In genomic region chr16:82761858-82762257, GRCh38 we compare ENCODE assay signal across 11 cellular contexts.
A peak's percentile ranks its signal among the peaks of the same experiment; 100 is the strongest.
DNase-seq lines count a peak whose midpoint lies in the region; ATAC-seq, FAIRE-seq and TF ChIP-seq lines count a peak whose summit lies in the region.
"Had no signal": no experiment of that assay in that cellular context is flagged by ENCODE, and none has a peak within 500 bp of the region (broad histone marks: within the 10 kb centered on the region; RNA-seq: fewer than 3 reads in every experiment).

No MANE protein-coding gene starts in this region.

- no peaks in the 10 kb centered on the region for H3K9me3 Mint-ChIP-seq in immature natural killer cell
- H3K9me3 Mint-ChIP-seq in stimulated activated memory B cell treated with anti-CD40 and anti-IgM and Interleukin-4, amounts not matched to agents 10 μg/mL and 1 μg/mL and 100 μg/mL, for 72 hours, result no peaks in the 10 kb centered on the region

- intact Hi-C loops in ascending aorta (cut with DNase I), result loop anchor here (5.0 kb wide), 2 partner anchors 255 to 630 kb away; no protein-coding TSS in a partner anchor

- H3K27ac Mint-ChIP-seq in immature natural killer cell, result peak overlapping the region in 1 of 6 donors; percentile 58
- H3K27ac Mint-ChIP-seq in stimulated activated memory B cell treated with anti-CD40 and anti-IgM and Interleukin-4, amounts not matched to agents 10 μg/mL and 1 μg/mL and 100 μg/mL, for 72 hours, result no peak overlapping the region
- H3K27ac Mint-ChIP-seq: H9 had no signal

- H3K4me3 Mint-ChIP-seq in immature natural killer cell, result peak overlapping the region; percentile 20 to 65 (median 55)
- peak overlapping the region; percentile 49 for H3K4me3 Mint-ChIP-seq in stimulated activated memory B cell treated with anti-CD40 and anti-IgM and Interleukin-4, amounts not matched to agents 10 μg/mL and 1 μg/mL and 100 μg/mL, for 72 hours
- H3K4me3 Mint-ChIP-seq: H9 had no signal

- peaks cover 15 to 24% of the 10 kb centered on the region in 2 donors for H3K4me1 Mint-ChIP-seq in immature natural killer cell
- H3K4me1 Mint-ChIP-seq in stimulated activated memory B cell treated with anti-CD40 and anti-IgM and Interleukin-4, amounts not matched to agents 10 μg/mL and 1 μg/mL and 100 μg/mL, for 72 hours, result peaks cover 29% of the 10 kb centered on the region

- TF ChIP-seq EP300 in upper lobe of left lung (IDR thresholded peaks at IDR 0.05), result no peak

- H3K27me3 ChIP-seq in ascending aorta (no peaks in the 10 kb centered on the region), upper lobe of left lung (no peaks in the 10 kb centered on the region)

- H3K9me3 ChIP-seq in ascending aorta (no peaks in the 10 kb centered on the region), upper lobe of left lung (no peaks in the 10 kb centered on the region)

- no peaks in the 10 kb centered on the region for H3K36me3 Mint-ChIP-seq in immature natural killer cell
- H3K36me3 Mint-ChIP-seq in stimulated activated memory B cell treated with anti-CD40 and anti-IgM and Interleukin-4, amounts not matched to agents 10 μg/mL and 1 μg/mL and 100 μg/mL, for 72 hours, result no peaks in the 10 kb centered on the region

- peak; percentile 5 to 55 (median 11) for DNase-seq in NCI-H1417 (lab: John Stamatoyannopoulos, UW)
- no peak for DNase-seq in NCI-H1417 treated with DMSO at 0.1 percent for 48 hours (lab: John Stamatoyannopoulos, UW)
- no peak for DNase-seq in ascending aorta (ENCODE audit: low spot score in 2 of 2)
- no peak for DNase-seq in immature natural killer cell
- DNase-seq in AG08396 (ENCODE audit: low spot score), result no peak
- DNase-seq in upper lobe of left lung, result no peak
- DNase-seq in D721Med (ENCODE audit: insufficient read length, low spot score), result no peak
- DNase-seq: activated CD4-positive, alpha-beta T cell treated with anti-CD3 and anti-CD28 coated beads, Interleukin-2, amount 50 U/mL, for 1 hour; H9; stimulated activated CD4-positive, alpha-beta T cell treated with anti-CD3 and anti-CD28 coated beads, Interleukin-4, amount 100 ng/mL, for 4 hours had no signal

- TF ChIP-seq POLR2A in upper lobe of left lung (IDR thresholded peaks at IDR 0.05), result no peak

- peaks cover under 1 to 4% (median 4%) of the 10 kb centered on the region in 3 donors for H3K27me3 Mint-ChIP-seq in immature natural killer cell (ENCODE audit: low read depth in 3 of 3)
- peaks cover under 1% of the 10 kb centered on the region for H3K27me3 Mint-ChIP-seq in stimulated activated memory B cell treated with anti-CD40 and anti-IgM and Interleukin-4, amounts not matched to agents 10 μg/mL and 1 μg/mL and 100 μg/mL, for 72 hours

- WGBS in upper lobe of left lung, 2 donors, result 9 to 22% methylated on average over 3 of the region's 3 CpGs

- H3K4me3 ChIP-seq in ascending aorta, result peak overlapping the region; percentile 37 to 54
- peak overlapping the region in 2 of 4 donors; percentile 11 to 24 for H3K4me3 ChIP-seq in upper lobe of left lung

- no peak for TF ChIP-seq CTCF in ascending aorta (IDR thresholded peaks at IDR 0.05)
- TF ChIP-seq CTCF in upper lobe of left lung (IDR thresholded peaks at IDR 0.05), result no peak
- TF ChIP-seq CTCF in D721Med (IDR thresholded peaks at IDR 0.05; ENCODE audit: insufficient read depth, missing control alignments), result no peak

- H3K4me1 ChIP-seq in ascending aorta, result peaks cover 3 to 34% of the 10 kb centered on the region in 2 donors
- H3K4me1 ChIP-seq in upper lobe of left lung, result peaks cover 0 to 11% (median 5%) of the 10 kb centered on the region in 4 donors

- H3K36me3 ChIP-seq in ascending aorta, result no peaks in the 10 kb centered on the region
- H3K36me3 ChIP-seq in upper lobe of left lung, result no peaks in the 10 kb centered on the region

- H3K27ac ChIP-seq in ascending aorta (peak overlapping the region; percentile 78 to 83), upper lobe of left lung (no peak overlapping the region)

- FAIRE-seq in D721Med (lab: Jason Lieb, UNC), result no peak

- ATAC-seq in stimulated activated memory B cell treated with anti-CD40 and anti-IgM and Interleukin-4, amounts not matched to agents 10 μg/mL and 1 μg/mL and 100 μg/mL, for 72 hours, result no peak
- ATAC-seq in upper lobe of left lung (ENCODE audit: low FRiP score in 2 of 2), result no peak

Comparison
In these comparisons a context has a peak if more than half of its experiments do, and no peak if none do; other contexts are left out.
1. DNase-seq: peak in NCI-H1417 (3 of 3); none in NCI-H1417 treated with DMSO at 0.1 percent for 48 hours (single experiment), ascending aorta (0 of 2), immature natural killer cell (0 of 3), AG08396 (single experiment), upper lobe of left lung (0 of 2) and D721Med (single experiment).
2. H3K27ac ChIP-seq: peak in ascending aorta (2 of 2); none in upper lobe of left lung (0 of 4).